In the genomic region with DNA sequence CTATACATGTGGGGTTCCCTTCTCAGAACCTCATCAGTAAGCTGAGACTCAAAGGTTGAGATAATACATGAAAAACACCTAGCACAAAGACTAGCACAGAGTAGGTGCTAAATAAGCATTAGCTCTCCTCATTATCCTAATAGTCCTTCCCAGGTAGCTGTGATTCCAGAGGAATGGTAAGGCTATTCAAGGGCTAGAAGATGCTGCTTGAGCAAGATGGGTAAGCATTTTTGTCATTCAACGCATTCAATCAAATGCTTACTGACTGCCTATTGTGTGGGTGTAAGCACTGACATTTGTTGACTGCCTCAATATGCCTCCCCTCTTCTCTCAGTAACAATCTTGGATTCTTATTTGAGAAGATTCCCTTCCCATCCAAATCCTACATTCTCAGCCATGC, we compare ENCODE assay signal across 26 cellular contexts. TPM values are rescaled to one million over a fixed set of nuclear protein-coding genes. Genes with fewer than 3 reads are reported as not detected.
DNase-seq lines count a peak whose midpoint lies in the region; ATAC-seq and TF ChIP-seq lines count a peak whose summit lies in the region.
"Had no signal": no experiment of that assay in that cellular context is flagged by ENCODE, and none has a peak within 500 bp of the region (broad histone marks: within the 10 kb centered on the region; RNA-seq: fewer than 3 reads in every experiment).

No MANE protein-coding gene starts in this region.

- POLR2A ChIA-PET in CD8-positive, alpha-beta memory T cell (lab: Charles Lee) = interaction anchor here (2.0 to 12.2 kb wide), 2 partner anchors 16 to 31 kb away, joined by 5 to 491 read pairs; partner anchors contain the start of gene TSPOAP1

- H3K4me3 Mint-ChIP-seq in activated T-cell treated with anti-CD3 and anti-CD28 coated beads, Interleukin-2, amount 50 U/mL, for 4 hours = peak overlapping the region; percentile 16
- H3K4me3 Mint-ChIP-seq in CD8-positive, alpha-beta memory T cell = peak overlapping the region in 2 of 7 donors; percentile 6 to 7
- H3K4me3 Mint-ChIP-seq in activated naive CD8-positive, alpha-beta T cell = peak overlapping the region; percentile 54
- peak overlapping the region; percentile 22 for H3K4me3 Mint-ChIP-seq in natural killer cell treated with Interleukin-12 subunit alpha and Interleukin-12 subunit beta and Interleukin-15 and Interleukin-18, amount 100 ng/mL, for 72 hours
- H3K4me3 Mint-ChIP-seq: brain had no signal

- H3K27ac Mint-ChIP-seq in CD8-positive, alpha-beta memory T cell = peak overlapping the region; percentile 26 to 99 (median 85)
- H3K27ac Mint-ChIP-seq in activated naive CD8-positive, alpha-beta T cell = peak overlapping the region; percentile 98
- peak overlapping the region; percentile 100 for H3K27ac Mint-ChIP-seq in natural killer cell treated with Interleukin-12 subunit alpha and Interleukin-12 subunit beta and Interleukin-15 and Interleukin-18, amount 100 ng/mL, for 72 hours
- H3K27ac Mint-ChIP-seq: brain had no signal

- no peak for DNase-seq in activated T-cell treated with anti-CD3 and anti-CD28 coated beads, Interleukin-2, amount 50 U/mL, for 4 hours
- no peak for DNase-seq in activated T-cell treated with anti-CD3 and anti-CD28 coated beads, Interleukin-2, amount 50 U/mL, for 48 hours
- DNase-seq in CD8-positive, alpha-beta memory T cell = no peak
- DNase-seq in natural killer cell treated with Interleukin-12 subunit alpha and Interleukin-12 subunit beta and Interleukin-15 and Interleukin-18, amount 100 ng/mL, for 72 hours (ENCODE audit: low spot score) = no peak
- DNase-seq in kidney tubule cell (ENCODE audit: low spot score) (no peak), Peyer's patch (no peak), AG08396 (ENCODE audit: low spot score) (no peak)
- DNase-seq: activated CD4-positive, alpha-beta T cell treated with anti-CD3 and anti-CD28 coated beads, Interleukin-2, amount 50 U/mL, for 4 hours; C1 segment of cervical spinal cord; EL; foreskin keratinocyte; GM23248; IMR-90; left colon; mesenchymal stem cell; NCI-H1105; NCI-H2029; NCI-H2227 treated with DMSO at 0.1 percent for 48 hours; NCI-H748 treated with DMSO at 0.1 percent for 48 hours; T-helper 9 cell; WERI-Rb-1 had no signal

- no peak overlapping the region for H3K27ac ChIP-seq in CD8-positive, alpha-beta memory T cell (ENCODE audit: low read depth, low read length)
- H3K27ac ChIP-seq in Peyer's patch = no peak overlapping the region
- H3K27ac ChIP-seq: foreskin keratinocyte, GM23248, WERI-Rb-1 had no signal

- H3K36me3 ChIP-seq in CD8-positive, alpha-beta memory T cell (ENCODE audit: insufficient read depth, low read length) = peaks cover 46% of the 10 kb centered on the region
- H3K36me3 ChIP-seq in Peyer's patch = peaks cover 0 to 74% (median 0%) of the 10 kb centered on the region in 3 donors

- TF ChIP-seq POLR2A in Peyer's patch (IDR thresholded peaks at IDR 0.05) = no peak

- no peak for ATAC-seq in activated T-cell treated with anti-CD3 and anti-CD28 coated beads, Interleukin-2, amount 50 U/mL, for 4 hours
- no peak for ATAC-seq in natural killer cell treated with Interleukin-12 subunit alpha and Interleukin-12 subunit beta and Interleukin-15 and Interleukin-18, amount 100 ng/mL, for 72 hours
- ATAC-seq: esophagus mucosa, foreskin keratinocyte, left colon, SK-N-SH treated with all-trans-retinoic acid at 6 μM for 48 hours had no signal

- no peak for TF ChIP-seq CTCF in Peyer's patch (IDR thresholded peaks at IDR 0.05)

- H3K27me3 Mint-ChIP-seq in activated T-cell treated with anti-CD3 and anti-CD28 coated beads, Interleukin-2, amount 50 U/mL, for 4 hours (ENCODE audit: low read depth) = no peaks in the 10 kb centered on the region
- no peaks in the 10 kb centered on the region for H3K27me3 Mint-ChIP-seq in CD8-positive, alpha-beta memory T cell
- H3K27me3 Mint-ChIP-seq in activated naive CD8-positive, alpha-beta T cell = no peaks in the 10 kb centered on the region
- no peaks in the 10 kb centered on the region for H3K27me3 Mint-ChIP-seq in natural killer cell treated with Interleukin-12 subunit alpha and Interleukin-12 subunit beta and Interleukin-15 and Interleukin-18, amount 100 ng/mL, for 72 hours

- no peaks in the 10 kb centered on the region for H3K27me3 ChIP-seq in CD8-positive, alpha-beta memory T cell (ENCODE audit: insufficient read depth, low read length, poor library complexity, severe bottlenecking)
- H3K27me3 ChIP-seq in Peyer's patch = no peaks in the 10 kb centered on the region
- H3K27me3 ChIP-seq: foreskin keratinocyte had no signal

- no peaks in the 10 kb centered on the region for H3K9me3 ChIP-seq in CD8-positive, alpha-beta memory T cell (ENCODE audit: low read length)
- H3K9me3 ChIP-seq in Peyer's patch = no peaks in the 10 kb centered on the region

- H3K36me3 Mint-ChIP-seq in activated T-cell treated with anti-CD3 and anti-CD28 coated beads, Interleukin-2, amount 50 U/mL, for 4 hours (ENCODE audit: insufficient read depth) = peaks cover 59% of the 10 kb centered on the region
- peaks cover 18 to 81% (median 39%) of the 10 kb centered on the region in 3 donors for H3K36me3 Mint-ChIP-seq in CD8-positive, alpha-beta memory T cell
- peaks cover 24% of the 10 kb centered on the region for H3K36me3 Mint-ChIP-seq in activated naive CD8-positive, alpha-beta T cell
- peaks cover 65% of the 10 kb centered on the region for H3K36me3 Mint-ChIP-seq in natural killer cell treated with Interleukin-12 subunit alpha and Interleukin-12 subunit beta and Interleukin-15 and Interleukin-18, amount 100 ng/mL, for 72 hours

- no peaks in the 10 kb centered on the region for H3K9me3 Mint-ChIP-seq in activated T-cell treated with anti-CD3 and anti-CD28 coated beads, Interleukin-2, amount 50 U/mL, for 4 hours
- H3K9me3 Mint-ChIP-seq in CD8-positive, alpha-beta memory T cell = no peaks in the 10 kb centered on the region
- H3K9me3 Mint-ChIP-seq in activated naive CD8-positive, alpha-beta T cell (ENCODE audit: low read depth) = no peaks in the 10 kb centered on the region
- no peaks in the 10 kb centered on the region for H3K9me3 Mint-ChIP-seq in natural killer cell treated with Interleukin-12 subunit alpha and Interleukin-12 subunit beta and Interleukin-15 and Interleukin-18, amount 100 ng/mL, for 72 hours
- H3K9me3 Mint-ChIP-seq: brain had no signal

- H3K4me1 ChIP-seq in CD8-positive, alpha-beta memory T cell (ENCODE audit: insufficient read depth, low read length) = peaks cover 70% of the 10 kb centered on the region
- H3K4me1 ChIP-seq in Peyer's patch = peaks cover 0 to 17% (median 16%) of the 10 kb centered on the region in 4 donors
- H3K4me1 ChIP-seq: foreskin keratinocyte had no signal

- H3K4me3 ChIP-seq in CD8-positive, alpha-beta memory T cell (ENCODE audit: low read length) = no peak overlapping the region
- H3K4me3 ChIP-seq in Peyer's patch = no peak overlapping the region
- H3K4me3 ChIP-seq: GM23248, smooth muscle cell had no signal

- H3K4me1 Mint-ChIP-seq in activated T-cell treated with anti-CD3 and anti-CD28 coated beads, Interleukin-2, amount 50 U/mL, for 4 hours (ENCODE audit: low read depth) = peaks cover 82% of the 10 kb centered on the region
- H3K4me1 Mint-ChIP-seq in CD8-positive, alpha-beta memory T cell = peaks cover 63 to 90% (median 88%) of the 10 kb centered on the region in 3 donors
- peaks cover 82% of the 10 kb centered on the region for H3K4me1 Mint-ChIP-seq in activated naive CD8-positive, alpha-beta T cell (ENCODE audit: low read depth)
- H3K4me1 Mint-ChIP-seq in natural killer cell treated with Interleukin-12 subunit alpha and Interleukin-12 subunit beta and Interleukin-15 and Interleukin-18, amount 100 ng/mL, for 72 hours (ENCODE audit: low read depth in 2 of 2) = peaks cover 68 to 84% of the 10 kb centered on the region in 2 donors

- CTCF ChIA-PET in CD8-positive, alpha-beta memory T cell (lab: Charles Lee) = interaction anchor here (2.0 to 13.8 kb wide), 3 partner anchors 14 to 70 kb away, joined by 7 to 504 read pairs (median 164); partner anchors contain the start of genes RNF43 and TSPOAP1

RNA-seq across cellular contexts. Expression of gene SUPT4H1, which starts 4.0 kb away (rescaled TPM):
- 100 to 1,000 TPM; 144 to 154 (median 152) TPM for total RNA-seq in activated T-cell treated with anti-CD3 and anti-CD28 coated beads, Interleukin-2, amount 50 U/mL, for 4 hours
- 100 to 1,000 TPM; 145 to 149 TPM for total RNA-seq in CD8-positive, alpha-beta memory T cell
- 97.5 TPM for polyA plus RNA-seq in CD8-positive, alpha-beta memory T cell
- 100 to 1,000 TPM in 1 of 2 donors, 10 to 100 TPM in 1; 84.0 to 143 TPM for total RNA-seq in natural killer cell treated with Interleukin-12 subunit alpha and Interleukin-12 subunit beta and Interleukin-15 and Interleukin-18, amount 100 ng/mL, for 72 hours
- total RNA-seq in Peyer's patch = 10 to 100 TPM; 31.9 to 56.1 (median 47.9) TPM

RNA-seq across cellular contexts. Expression of gene TSPOAP1, which starts 19.4 kb away (rescaled TPM):
- total RNA-seq in activated T-cell treated with anti-CD3 and anti-CD28 coated beads, Interleukin-2, amount 50 U/mL, for 4 hours = 10 to 100 TPM; 38.6 to 49.6 (median 43.2) TPM
- 10 to 100 TPM; 14.4 to 15.0 TPM for total RNA-seq in CD8-positive, alpha-beta memory T cell
- polyA plus RNA-seq in CD8-positive, alpha-beta memory T cell = 4.0 TPM
- 10 to 100 TPM; 54.0 to 82.3 TPM for total RNA-seq in natural killer cell treated with Interleukin-12 subunit alpha and Interleukin-12 subunit beta and Interleukin-15 and Interleukin-18, amount 100 ng/mL, for 72 hours
- total RNA-seq in Peyer's patch = 10 to 100 TPM in 2 of 4 donors, 1 to 10 TPM in 2; 9.1 to 11.9 (median 10.4) TPM
